1 cellular context compared by ENCODE assay signal in the genomic region with DNA sequence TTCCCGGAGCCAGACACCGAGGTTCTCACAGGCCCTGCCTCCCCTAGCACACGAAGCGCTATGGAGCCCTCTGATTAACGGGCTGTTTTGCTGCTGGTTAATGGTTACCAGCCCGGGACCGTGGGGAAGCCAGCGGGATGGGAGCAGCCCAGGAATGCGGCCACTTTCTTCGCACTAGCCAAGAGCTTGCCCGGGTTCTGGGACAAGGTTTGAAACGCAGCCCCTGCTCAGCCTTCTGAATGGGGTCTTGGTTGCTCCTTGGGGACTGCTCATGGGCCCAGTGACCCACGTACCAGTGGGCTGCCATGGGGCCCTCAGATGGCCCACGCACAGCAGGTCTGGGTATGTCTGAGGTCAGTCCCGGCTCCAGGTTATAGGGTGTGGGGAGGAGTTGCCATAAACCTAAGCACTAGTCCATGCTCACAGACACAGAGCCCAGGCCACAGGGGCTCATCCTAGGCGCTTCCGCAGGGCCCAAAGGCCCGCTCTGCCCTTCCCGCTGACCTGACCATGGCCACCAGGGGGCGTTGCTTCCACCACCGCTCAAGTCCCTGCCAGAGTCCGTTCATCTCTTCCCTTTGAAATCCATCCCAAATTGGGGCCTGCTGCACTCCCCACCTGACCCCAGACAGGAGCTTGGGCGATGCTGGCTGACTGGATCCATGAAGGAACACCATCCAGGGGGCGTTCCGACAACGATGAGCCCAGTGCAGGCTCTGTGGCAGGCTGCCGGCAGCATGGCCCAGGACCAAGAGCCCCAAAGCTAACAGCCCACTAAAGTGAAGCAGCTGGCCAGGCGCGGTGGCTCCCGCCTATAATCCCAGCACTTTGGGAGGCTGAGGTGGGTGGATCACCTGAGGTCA.
TF ChIP-seq lines count a peak whose summit lies in the region.

No MANE protein-coding gene starts in this region.

TF ChIP-seq in HepG2, 621 proteins besides CTCF, POLR2A, EP300 and RAD21 (continued from another document and continues in another):
- TF ChIP-seq, protein P1, sequence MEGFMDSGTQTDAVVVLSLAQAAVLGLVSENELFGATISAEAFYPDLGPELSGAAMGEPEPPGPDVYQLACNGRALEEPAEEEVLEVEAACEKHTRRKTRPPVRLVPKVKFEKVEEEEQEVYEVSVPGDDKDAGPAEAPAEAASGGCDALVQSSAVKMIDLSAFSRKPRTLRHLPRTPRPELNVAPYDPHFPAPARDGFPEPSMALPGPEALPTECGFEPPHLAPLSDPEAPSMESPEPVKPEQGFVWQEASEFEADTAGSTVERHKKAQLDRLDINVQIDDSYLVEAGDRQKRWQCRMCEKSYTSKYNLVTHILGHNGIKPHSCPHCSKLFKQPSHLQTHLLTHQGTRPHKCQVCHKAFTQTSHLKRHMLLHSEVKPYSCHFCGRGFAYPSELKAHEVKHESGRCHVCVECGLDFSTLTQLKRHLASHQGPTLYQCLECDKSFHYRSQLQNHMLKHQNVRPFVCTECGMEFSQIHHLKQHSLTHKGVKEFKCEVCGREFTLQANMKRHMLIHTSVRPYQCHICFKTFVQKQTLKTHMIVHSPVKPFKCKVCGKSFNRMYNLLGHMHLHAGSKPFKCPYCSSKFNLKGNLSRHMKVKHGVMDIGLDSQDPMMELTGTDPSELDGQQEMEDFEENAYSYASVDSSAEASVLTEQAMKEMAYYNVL (CRISPR knock-in tag; IDR thresholded peaks at IDR 0.05; ENCODE audit: borderline replicate concordance) = peak; percentile 59; the same call in 1 of the 2 replicates
- TF ChIP-seq NFE2L1 (CRISPR knock-in tag; IDR thresholded peaks at IDR 0.05; ENCODE audit: borderline replicate concordance) = no peak
- no peak for TF ChIP-seq ATF2 (CRISPR knock-in tag; IDR thresholded peaks at IDR 0.05)
- TF ChIP-seq CSRNP1 (CRISPR knock-in tag; IDR thresholded peaks at IDR 0.05) = peak; percentile 91
- TF ChIP-seq SIN3A (IDR thresholded peaks at IDR 0.05; ENCODE audit: borderline replicate concordance, low read depth, low read length) = no peak
- no peak for TF ChIP-seq GZF1 (CRISPR knock-in tag; IDR thresholded peaks at IDR 0.05)
- no peak for TF ChIP-seq WIZ (CRISPR knock-in tag; IDR thresholded peaks at IDR 0.05)
- TF ChIP-seq ZNF777 (CRISPR knock-in tag; IDR thresholded peaks at IDR 0.05) = no peak
- TF ChIP-seq USF2 (IDR thresholded peaks at IDR 0.05; ENCODE audit: low read depth, low read length) = no peak
- no peak; the same call in 1 of the 2 replicates for TF ChIP-seq USF2 (CRISPR knock-in tag; IDR thresholded peaks at IDR 0.05; ENCODE audit: borderline replicate concordance)
- TF ChIP-seq, protein P2, sequence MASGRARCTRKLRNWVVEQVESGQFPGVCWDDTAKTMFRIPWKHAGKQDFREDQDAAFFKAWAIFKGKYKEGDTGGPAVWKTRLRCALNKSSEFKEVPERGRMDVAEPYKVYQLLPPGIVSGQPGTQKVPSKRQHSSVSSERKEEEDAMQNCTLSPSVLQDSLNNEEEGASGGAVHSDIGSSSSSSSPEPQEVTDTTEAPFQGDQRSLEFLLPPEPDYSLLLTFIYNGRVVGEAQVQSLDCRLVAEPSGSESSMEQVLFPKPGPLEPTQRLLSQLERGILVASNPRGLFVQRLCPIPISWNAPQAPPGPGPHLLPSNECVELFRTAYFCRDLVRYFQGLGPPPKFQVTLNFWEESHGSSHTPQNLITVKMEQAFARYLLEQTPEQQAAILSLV (CRISPR knock-in tag; IDR thresholded peaks at IDR 0.05; ENCODE audit: borderline replicate concordance) = 0 out of 2 replicates have a peak, but pooled peaks have one; percentile 43
- TF ChIP-seq NAIF1 (CRISPR knock-in tag; IDR thresholded peaks at IDR 0.05; ENCODE audit: borderline replicate concordance) = no peak
- TF ChIP-seq ZEB1 (IDR thresholded peaks at IDR 0.05; ENCODE audit: insufficient replicate concordance, low read depth) = no peak
- TF ChIP-seq ZNF350 (CRISPR knock-in tag; IDR thresholded peaks at IDR 0.05; ENCODE audit: borderline replicate concordance, low read depth) = peak; percentile 45
- TF ChIP-seq TOPORS (CRISPR knock-in tag; IDR thresholded peaks at IDR 0.05) = 0 out of 2 replicates have a peak, but pooled peaks have one; percentile 41
- TF ChIP-seq FOXJ3 (CRISPR knock-in tag; IDR thresholded peaks at IDR 0.05; ENCODE audit: borderline replicate concordance) = no peak
- TF ChIP-seq YEATS4 (CRISPR knock-in tag; IDR thresholded peaks at IDR 0.05; ENCODE audit: borderline replicate concordance) = no peak
- no peak for TF ChIP-seq ZNF878 (CRISPR knock-in tag; IDR thresholded peaks at IDR 0.05)
- no peak for TF ChIP-seq NCOR1 (IDR thresholded peaks at IDR 0.05; ENCODE audit: borderline replicate concordance, low read length)
- TF ChIP-seq CAMTA2 (CRISPR knock-in tag; IDR thresholded peaks at IDR 0.05; ENCODE audit: borderline replicate concordance) = no peak
- no peak for TF ChIP-seq RFX3 (CRISPR knock-in tag; IDR thresholded peaks at IDR 0.05)
- no peak for TF ChIP-seq ZNF619 (CRISPR knock-in tag; IDR thresholded peaks at IDR 0.05)
- no peak for TF ChIP-seq RBM22 (optimal IDR thresholded peaks at IDR 0.05; ENCODE audit: low read length)
- peak; percentile 18; the same call in 1 of the 2 replicates for TF ChIP-seq ZNF598 (CRISPR knock-in tag; IDR thresholded peaks at IDR 0.05; ENCODE audit: borderline replicate concordance)
- TF ChIP-seq THYN1 (CRISPR knock-in tag; IDR thresholded peaks at IDR 0.05; ENCODE audit: borderline replicate concordance, low read depth) = no peak
- TF ChIP-seq ZNF609 (CRISPR knock-in tag; IDR thresholded peaks at IDR 0.05; ENCODE audit: borderline replicate concordance) = no peak
- TF ChIP-seq ZFP41 (CRISPR knock-in tag; IDR thresholded peaks at IDR 0.05; ENCODE audit: borderline replicate concordance) = no peak
- no peak for TF ChIP-seq ZNF205 (CRISPR knock-in tag; IDR thresholded peaks at IDR 0.05)
- 0 out of 2 replicates have a peak, but pooled peaks have one; percentile 15 for TF ChIP-seq NFYC (CRISPR knock-in tag; IDR thresholded peaks at IDR 0.05)
- no peak for TF ChIP-seq ZNF782 (CRISPR knock-in tag; IDR thresholded peaks at IDR 0.05; ENCODE audit: borderline replicate concordance)
- no peak for TF ChIP-seq HNF4G (IDR thresholded peaks at IDR 0.05; ENCODE audit: borderline replicate concordance, low read depth, low read length)
- TF ChIP-seq HNF4G (CRISPR knock-in tag; IDR thresholded peaks at IDR 0.05; ENCODE audit: borderline replicate concordance, low read depth) = no peak
- no peak for TF ChIP-seq RNF219 (CRISPR knock-in tag; IDR thresholded peaks at IDR 0.05)
- TF ChIP-seq, protein P3, sequence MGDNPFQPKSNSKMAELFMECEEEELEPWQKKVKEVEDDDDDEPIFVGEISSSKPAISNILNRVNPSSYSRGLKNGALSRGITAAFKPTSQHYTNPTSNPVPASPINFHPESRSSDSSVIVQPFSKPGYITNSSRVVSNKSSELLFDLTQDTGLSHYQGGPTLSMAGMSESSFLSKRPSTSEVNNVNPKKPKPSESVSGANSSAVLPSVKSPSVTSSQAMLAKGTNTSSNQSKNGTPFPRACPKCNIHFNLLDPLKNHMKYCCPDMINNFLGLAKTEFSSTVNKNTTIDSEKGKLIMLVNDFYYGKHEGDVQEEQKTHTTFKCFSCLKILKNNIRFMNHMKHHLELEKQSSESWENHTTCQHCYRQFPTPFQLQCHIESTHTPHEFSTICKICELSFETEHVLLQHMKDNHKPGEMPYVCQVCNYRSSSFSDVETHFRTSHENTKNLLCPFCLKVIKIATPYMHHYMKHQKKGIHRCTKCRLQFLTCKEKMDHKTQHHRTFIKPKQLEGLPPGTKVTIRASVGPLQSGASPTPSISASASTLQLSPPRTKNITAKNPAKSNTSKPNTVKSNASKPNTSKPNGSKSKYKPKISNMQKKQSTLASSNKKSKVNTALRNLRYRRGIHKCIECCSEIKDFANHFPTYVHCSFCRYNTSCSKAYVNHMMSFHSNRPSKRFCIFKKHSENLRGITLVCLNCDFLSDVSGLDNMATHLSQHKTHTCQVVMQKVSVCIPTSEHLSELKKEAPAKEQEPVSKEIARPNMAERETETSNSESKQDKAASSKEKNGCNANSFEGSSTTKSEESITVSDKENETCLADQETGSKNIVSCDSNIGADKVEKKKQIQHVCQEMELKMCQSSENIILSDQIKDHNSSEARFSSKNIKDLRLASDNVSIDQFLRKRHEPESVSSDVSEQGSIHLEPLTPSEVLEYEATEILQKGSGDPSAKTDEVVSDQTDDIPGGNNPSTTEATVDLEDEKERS (CRISPR knock-in tag; IDR thresholded peaks at IDR 0.05) = no peak
